ENCODE assay signal across 8 cellular contexts in genomic region chr1:54376085-54377039, GRCh38. TPM values are rescaled to one million over a fixed set of nuclear protein-coding genes. Genes with fewer than 3 reads are reported as not detected.
DNase-seq lines count a peak whose midpoint lies in the region; ATAC-seq, FAIRE-seq and TF ChIP-seq lines count a peak whose summit lies in the region.

No MANE protein-coding gene starts in this region.

- ATAC-seq in HG03060 (IDR thresholded peaks at IDR 0.05; ENCODE audit: low read depth, unreplicated experiment) (peak; percentile 65), pancreas (peak in 3 of 4 donors; percentile 45 to 55 (median 50))

- H3K27me3 ChIP-seq in pancreas (no peaks in the 10 kb centered on the region), MG63 (no peaks in the 10 kb centered on the region)

- intact Hi-C loops in pancreas (cut with DNase I): loop anchor here in 1 of 3 donors (10.0 kb wide), 1 partner anchor 162 kb away; no protein-coding TSS in a partner anchor

- no peaks in the 10 kb centered on the region for H3K36me3 ChIP-seq in pancreas
- H3K36me3 ChIP-seq in MG63: no peaks in the 10 kb centered on the region

- no peak for TF ChIP-seq CTCF in pancreas (IDR thresholded peaks at IDR 0.05)

- H3K4me3 ChIP-seq in pancreas: no peak overlapping the region
- no peak overlapping the region for H3K4me3 ChIP-seq in MG63

- H3K9me3 ChIP-seq in pancreas: no peaks in the 10 kb centered on the region
- no peaks in the 10 kb centered on the region for H3K9me3 ChIP-seq in MG63

- peaks cover 14 to 31% (median 28%) of the 10 kb centered on the region in 3 donors for H3K4me1 ChIP-seq in pancreas

- 91 to 97% methylated on average over 10 of the region's 10 CpGs for WGBS in pancreas, 2 donors

- peak overlapping the region in 3 of 4 donors; percentile 12 to 62 (median 61) for H3K27ac ChIP-seq in pancreas

- DNase-seq in stimulated activated CD4-positive, alpha-beta T cell treated with anti-CD3 and anti-CD28 coated beads, Interleukin-1b, Interleukin-23, amount 100 ng/mL, for 48 hours: peak; percentile 39
- DNase-seq in stimulated activated CD4-positive, alpha-beta T cell treated with anti-CD3 and anti-CD28 coated beads, Interleukin-4, amount 100 ng/mL, for 1 hour: no peak
- peak; percentile 50 to 53 for DNase-seq in activated T-cell treated with anti-CD3 and anti-CD28 coated beads, Interleukin-2, amount 50 U/mL, for 48 hours
- DNase-seq in pancreas (no peak), NOMO-1 treated with dmso at 0.1 percent for 144 hours (lab: John Stamatoyannopoulos, UW; ENCODE audit: unreplicated experiment) (no peak), NCI-H345 (lab: John Stamatoyannopoulos, UW) (no peak), MG63 (no peak)

- FAIRE-seq in pancreas (lab: Jason Lieb, UNC): no peak

RNA-seq across cellular contexts. Expression of gene SSBP3, which starts 29.8 kb away (rescaled TPM):
- 10 to 100 TPM; 20.5 to 25.2 (median 22.9) TPM for total RNA-seq in pancreas
- 10 to 100 TPM; 16.4 to 31.0 TPM for polyA plus RNA-seq in pancreas
- 15.9 and 40.6 TPM in 2 replicates for total RNA-seq in MG63 (2014; rRNA removed; shearing (Covaris generic); ENCODE audit: low replicate concordance)

Comparison
In these comparisons a context has a peak if more than half of its experiments do, and no peak if none do; other contexts are left out.
1. DNase-seq: peak in stimulated activated CD4-positive, alpha-beta T cell treated with anti-CD3 and anti-CD28 coated beads, Interleukin-1b, Interleukin-23, amount 100 ng/mL, for 48 hours (single experiment) and activated T-cell treated with anti-CD3 and anti-CD28 coated beads, Interleukin-2, amount 50 U/mL, for 48 hours (2 of 2); none in stimulated activated CD4-positive, alpha-beta T cell treated with anti-CD3 and anti-CD28 coated beads, Interleukin-4, amount 100 ng/mL, for 1 hour (single experiment), pancreas (0 of 6), NOMO-1 treated with dmso at 0.1 percent for 144 hours (single experiment), NCI-H345 (single experiment) and MG63 (single experiment).